Comparison of ENCODE assay signal across 8 cellular contexts in the genomic region with DNA sequence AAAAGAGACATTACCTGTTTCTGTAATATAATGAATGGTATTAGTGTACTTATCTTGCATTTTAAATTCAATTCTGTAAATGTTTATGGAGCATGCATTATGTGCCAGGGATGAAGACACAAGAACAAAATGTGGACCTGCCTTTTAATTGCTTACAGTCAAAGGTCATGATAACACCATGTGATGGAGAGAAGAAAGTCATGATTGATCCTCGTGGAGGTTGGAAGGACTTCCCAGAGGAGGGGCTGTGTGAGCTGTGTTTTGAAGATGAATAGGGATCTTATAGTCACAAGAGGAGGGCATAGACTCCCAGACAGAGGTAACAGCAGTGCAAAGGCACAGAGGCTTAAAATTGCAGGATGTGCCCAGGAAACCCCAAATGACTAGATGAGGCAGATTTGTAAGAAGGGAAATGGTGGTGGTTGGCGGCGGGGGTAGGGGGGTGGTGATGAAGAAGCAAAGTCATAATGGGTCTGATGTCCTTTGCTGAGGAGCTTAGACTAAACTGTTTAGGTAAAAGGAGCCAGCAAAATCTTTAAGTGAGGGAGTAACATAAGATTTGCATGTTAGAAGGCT.
DNase-seq lines count a peak whose midpoint lies in the region; ATAC-seq and TF ChIP-seq lines count a peak whose summit lies in the region.

No MANE protein-coding gene starts in this region.

- H3K4me1 Mint-ChIP-seq in CD8-positive, alpha-beta T cell (ENCODE audit: low read depth): peaks cover 93% of the 10 kb centered on the region
- H3K4me1 Mint-ChIP-seq in T-helper 2 cell treated with Interferon-gamma antibody and Interleukin-4, amounts not matched to agents 5 μg/mL and 100 μg/mL, for 36 hours (ENCODE audit: low read depth): peaks cover 77% of the 10 kb centered on the region

- peak; percentile 34 to 73 (median 61) for DNase-seq in CD8-positive, alpha-beta T cell
- DNase-seq in T-helper 2 cell treated with Interferon-gamma antibody and Interleukin-4, amounts not matched to agents 5 μg/mL and 100 μg/mL, for 36 hours (ENCODE audit: low spot score): peak; percentile 76
- DNase-seq in brain microvascular endothelial cell (peak; percentile 49), CD1c-positive myeloid dendritic cell (ENCODE audit: extremely low spot score) (no peak), NOMO-1 treated with DMSO at 0.1 percent for 48 hours (lab: John Stamatoyannopoulos, UW; ENCODE audit: unreplicated experiment) (no peak), G401 (ENCODE audit: low spot score) (no peak), DMS 273 (lab: John Stamatoyannopoulos, UW; ENCODE audit: unreplicated experiment) (no peak)

- H3K27ac ChIP-seq in CD8-positive, alpha-beta T cell (ENCODE audit: low read depth, low read length): peak overlapping the region; percentile 42
- peak overlapping the region; percentile 100 for H3K27ac ChIP-seq in brain microvascular endothelial cell
- peak overlapping the region in 15 of 21 experiments; percentile 22 to 85 (median 64) for H3K27ac ChIP-seq in skin epidermis

- peak overlapping the region; percentile 97 for H3K27ac Mint-ChIP-seq in CD8-positive, alpha-beta T cell
- H3K27ac Mint-ChIP-seq in T-helper 2 cell treated with Interferon-gamma antibody and Interleukin-4, amounts not matched to agents 5 μg/mL and 100 μg/mL, for 36 hours: peak overlapping the region; percentile 82

- H3K4me1 ChIP-seq in CD8-positive, alpha-beta T cell (ENCODE audit: insufficient read depth, low read length): peaks cover 95% of the 10 kb centered on the region

- intact Hi-C loops in CD8-positive, alpha-beta T cell (cut with DNase I, micrococcal nuclease): loop anchor here in 1 of 2 experiments (1.0 to 2.0 kb wide), 2 partner anchors 12 to 190 kb away; no protein-coding TSS in a partner anchor

- in situ Hi-C loops in brain microvascular endothelial cell (cut with HindIII; ENCODE audit: low pct_ligation_motif_present, low sequenced_read_pairs): loop anchor here (25.0 kb wide), 1 partner anchor 239 kb away; no protein-coding TSS in a partner anchor
- in situ Hi-C loops in G401 (cut with HindIII; ENCODE audit: low sequenced_read_pairs): no loop called here

- H3K9me3 Mint-ChIP-seq in CD8-positive, alpha-beta T cell: no peaks in the 10 kb centered on the region
- H3K9me3 Mint-ChIP-seq in T-helper 2 cell treated with Interferon-gamma antibody and Interleukin-4, amounts not matched to agents 5 μg/mL and 100 μg/mL, for 36 hours: no peaks in the 10 kb centered on the region

- TF ChIP-seq CTCF in CD8-positive, alpha-beta T cell (IDR thresholded peaks at IDR 0.05): no peak
- no peak for TF ChIP-seq CTCF in brain microvascular endothelial cell (IDR thresholded peaks at IDR 0.05; ENCODE audit: low read depth, low read length, missing control alignments)

- no peaks in the 10 kb centered on the region for H3K9me3 ChIP-seq in CD8-positive, alpha-beta T cell (ENCODE audit: low read length)

- H3K27me3 Mint-ChIP-seq in CD8-positive, alpha-beta T cell (ENCODE audit: low read depth): no peaks in the 10 kb centered on the region
- H3K27me3 Mint-ChIP-seq in T-helper 2 cell treated with Interferon-gamma antibody and Interleukin-4, amounts not matched to agents 5 μg/mL and 100 μg/mL, for 36 hours (ENCODE audit: low read depth): no peaks in the 10 kb centered on the region

- no peak overlapping the region for H3K4me3 ChIP-seq in CD8-positive, alpha-beta T cell (ENCODE audit: low read depth, low read length)
- no peak overlapping the region for H3K4me3 ChIP-seq in brain microvascular endothelial cell (ENCODE audit: low read depth, low read length)
- H3K4me3 ChIP-seq in skin epidermis: no peak overlapping the region

- H3K36me3 Mint-ChIP-seq in CD8-positive, alpha-beta T cell: peaks cover 64% of the 10 kb centered on the region
- H3K36me3 Mint-ChIP-seq in T-helper 2 cell treated with Interferon-gamma antibody and Interleukin-4, amounts not matched to agents 5 μg/mL and 100 μg/mL, for 36 hours (ENCODE audit: low read depth): peaks cover 57% of the 10 kb centered on the region

- peak overlapping the region; percentile 76 for H3K4me3 Mint-ChIP-seq in CD8-positive, alpha-beta T cell
- peak overlapping the region; percentile 84 for H3K4me3 Mint-ChIP-seq in T-helper 2 cell treated with Interferon-gamma antibody and Interleukin-4, amounts not matched to agents 5 μg/mL and 100 μg/mL, for 36 hours

- no peaks in the 10 kb centered on the region for H3K27me3 ChIP-seq in CD8-positive, alpha-beta T cell (ENCODE audit: insufficient read depth, low read length)
- no peaks in the 10 kb centered on the region for H3K27me3 ChIP-seq in brain microvascular endothelial cell (replicated peaks)

- peak; percentile 3 for ATAC-seq in CD8-positive, alpha-beta T cell

- CTCF ChIA-PET in CD8-positive, alpha-beta T cell (lab: Charles Lee): interaction anchor here (1.7 to 4.2 kb wide), 2 partner anchors 9 to 12 kb away, joined by 4 to 34 read pairs; no protein-coding TSS in a partner anchor

- peaks cover 10% of the 10 kb centered on the region for H3K36me3 ChIP-seq in CD8-positive, alpha-beta T cell (ENCODE audit: insufficient read depth, low read length)
- no peaks in the 10 kb centered on the region for H3K36me3 ChIP-seq in brain microvascular endothelial cell (replicated peaks)

- POLR2A ChIA-PET in CD8-positive, alpha-beta T cell (lab: Charles Lee): interaction anchor here (0.7 kb wide), 1 partner anchor 12 kb away, joined by 3 read pairs; no protein-coding TSS in a partner anchor

Comparison
In these comparisons a context has a peak if more than half of its experiments do, and no peak if none do; other contexts are left out.
1. DNase-seq: peak in CD8-positive, alpha-beta T cell (7 of 7), T-helper 2 cell treated with Interferon-gamma antibody and Interleukin-4, amounts not matched to agents 5 μg/mL and 100 μg/mL, for 36 hours (single experiment) and brain microvascular endothelial cell (single experiment); none in CD1c-positive myeloid dendritic cell (single experiment), NOMO-1 treated with DMSO at 0.1 percent for 48 hours (single experiment), G401 (single experiment) and DMS 273 (single experiment).
2. H3K27ac ChIP-seq: peak in every context shown above with its lines; median percentile 100 in brain microvascular endothelial cell; 64 in skin epidermis; 42 in CD8-positive, alpha-beta T cell.